ENCODE assay signal across 11 cellular contexts in the genomic region with DNA sequence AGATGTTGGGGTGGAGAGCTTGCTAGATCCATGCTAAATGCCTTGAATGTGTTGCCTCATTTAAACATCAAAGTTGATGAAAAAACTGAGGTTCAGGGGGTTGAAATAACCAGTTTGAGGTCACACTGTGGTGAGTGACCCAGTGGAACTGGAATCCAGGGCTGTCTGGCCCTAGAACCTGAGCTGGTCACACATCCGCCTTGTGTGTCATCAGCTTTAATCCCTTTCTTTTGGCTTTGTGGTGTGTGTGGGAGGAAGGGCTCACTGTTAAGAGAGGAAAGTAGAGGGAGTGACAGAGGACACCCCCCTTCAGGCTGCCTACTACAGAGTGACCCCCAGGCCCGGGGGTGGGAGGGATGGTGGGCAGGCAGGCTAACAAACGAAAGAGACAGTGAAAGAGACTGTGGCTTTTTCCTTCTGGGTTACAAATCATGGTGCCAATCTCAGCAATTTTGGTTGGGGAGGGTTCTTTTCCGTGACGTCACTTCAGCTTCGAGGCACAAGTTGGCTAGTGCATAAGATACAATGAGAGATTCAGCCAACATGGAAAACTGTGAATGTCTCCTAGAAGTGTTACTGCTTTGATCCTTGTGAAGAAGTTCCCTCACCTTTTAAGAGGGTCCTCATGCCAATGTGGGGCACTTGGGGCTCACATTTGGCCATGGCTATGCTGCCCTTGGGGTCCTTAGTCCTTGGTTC.
DNase-seq lines count a peak whose midpoint lies in the region; ATAC-seq and TF ChIP-seq lines count a peak whose summit lies in the region.
"Had no signal": no experiment of that assay in that cellular context is flagged by ENCODE, and none has a peak within 500 bp of the region (broad histone marks: within the 10 kb centered on the region; RNA-seq: fewer than 3 reads in every experiment).

No MANE protein-coding gene starts in this region.

- H2BK5ac ChIP-seq in IMR-90 (ENCODE audit: low read depth, low read length, poor library complexity, severe bottlenecking): no peak overlapping the region
- H2BK5ac ChIP-seq in mesenchymal stem cell (ENCODE audit: low read depth, low read length, poor library complexity, severe bottlenecking): no peak overlapping the region

- H2AFZ ChIP-seq in ACC112 (ENCODE audit: low read length, unreplicated experiment) (no peak overlapping the region), IMR-90 (replicated peaks; ENCODE audit: low read length, poor library complexity) (no peak overlapping the region), mesenchymal stem cell (ENCODE audit: low read depth, low read length) (no peak overlapping the region)

- H2AK5ac ChIP-seq in IMR-90 (ENCODE audit: low read depth, low read length) (no peak overlapping the region; the same call in 1 of the 2 replicates), mesenchymal stem cell (ENCODE audit: low read length, severe bottlenecking) (peak overlapping the region; percentile 35)

- TF ChIP-seq CTCF in IMR-90 (conservative IDR thresholded peaks at IDR 0.05; ENCODE audit: low read depth, low read length): no peak

- no peak overlapping the region for H2BK20ac ChIP-seq in IMR-90 (ENCODE audit: low read depth, low read length)

- H2AK9ac ChIP-seq in IMR-90 (replicated peaks; ENCODE audit: low read depth, low read length, poor library complexity): no peak overlapping the region

- H3K79me1 ChIP-seq in IMR-90 (ENCODE audit: low read depth in 1 of 2, low read length in 2 of 2) (no peaks in the 10 kb centered on the region), mesenchymal stem cell (replicated peaks; ENCODE audit: low read length, poor library complexity, severe bottlenecking) (no peaks in the 10 kb centered on the region)

- H3K27ac ChIP-seq in ACC112 (ENCODE audit: low read depth, low read length) (peak overlapping the region; percentile 82), IMR-90 (ENCODE audit: insufficient read depth, low read length) (no peak overlapping the region), caudate nucleus (ENCODE audit: low read depth, low read length) (peak overlapping the region; percentile 85), mesenchymal stem cell (ENCODE audit: low read length, poor library complexity, severe bottlenecking) (no peak overlapping the region)

- H2BK120ac ChIP-seq in IMR-90 (ENCODE audit: low read depth, low read length) (0 out of 2 replicates have a peak overlapping the region, but pooled peaks have one; percentile 0), mesenchymal stem cell (ENCODE audit: low read depth, low read length) (no peak overlapping the region)

- peaks cover 40% of the 10 kb centered on the region for H3K4me1 ChIP-seq in ACC112 (ENCODE audit: control insufficient read depth, insufficient read depth, low read length, unreplicated experiment)
- no peaks in the 10 kb centered on the region; the same call in 1 of the 2 replicates for H3K4me1 ChIP-seq in IMR-90 (ENCODE audit: control insufficient read depth, insufficient read depth, low read length)
- peaks cover 8% of the 10 kb centered on the region for H3K4me1 ChIP-seq in mesenchymal stem cell (ENCODE audit: control insufficient read depth, insufficient read depth, low read depth, low read length)

- no peaks in the 10 kb centered on the region for H3K27me3 ChIP-seq in ACC112 (ENCODE audit: insufficient read depth, low read length)
- H3K27me3 ChIP-seq in IMR-90 (ENCODE audit: control insufficient read depth, insufficient read depth, low read length): peaks cover 26% of the 10 kb centered on the region
- no peaks in the 10 kb centered on the region for H3K27me3 ChIP-seq in mesenchymal stem cell (ENCODE audit: control insufficient read depth in 1 of 2, insufficient read depth in 1 of 2, low read length in 2 of 2)

- intact Hi-C loops in IMR-90 (cut with micrococcal nuclease): no loop called here

- DNase-seq in IMR-90: peak; percentile 60
- DNase-seq in caudate nucleus (lab: John Stamatoyannopoulos, UW): peak in 1 of 61 donors; percentile 36
- peak; percentile 60 for DNase-seq in mesenchymal stem cell
- DNase-seq in activated T-cell treated with anti-CD3 and anti-CD28 coated beads, Interleukin-2, amount 50 U/mL, for 24 hours: no peak
- no peak for DNase-seq in T-helper 17 cell
- no peak for DNase-seq in iPS-NIHi11 (ENCODE audit: low spot score)
- no peak for DNase-seq in NCI-H2029 treated with DMSO at 0.1 percent for 48 hours (lab: John Stamatoyannopoulos, UW)
- DNase-seq: activated effector memory CD4-positive, alpha-beta T cell treated with anti-CD3 and anti-CD28 coated beads, Interleukin-2, amount 50 U/mL, for 16 hours; NCI-H82 had no signal

- H3K36me3 ChIP-seq in ACC112 (ENCODE audit: insufficient read depth, low read length) (no peaks in the 10 kb centered on the region), IMR-90 (ENCODE audit: control insufficient read depth, insufficient read depth, low read length) (no peaks in the 10 kb centered on the region), mesenchymal stem cell (ENCODE audit: control insufficient read depth in 1 of 2, insufficient read depth in 2 of 2, low read depth in 1 of 2, low read length in 2 of 2) (no peaks in the 10 kb centered on the region)

- no peak overlapping the region for H2BK12ac ChIP-seq in mesenchymal stem cell (ENCODE audit: low read length in 2 of 2)

- H3K4me3 ChIP-seq in ACC112 (ENCODE audit: low read depth, low read length) (0 out of 2 replicates have a peak overlapping the region, but pooled peaks have one; percentile 21), IMR-90 (ENCODE audit: insufficient read depth, low read depth, low read length) (no peak overlapping the region), mesenchymal stem cell (ENCODE audit: insufficient read depth in 1 of 2, low read depth in 1 of 2, low read length in 2 of 2) (no peak overlapping the region)
- H3K4me3 ChIP-seq: skin epidermis had no signal

- no peaks in the 10 kb centered on the region for H3K79me2 ChIP-seq in ACC112 (ENCODE audit: control insufficient read depth, insufficient read depth, low read length, unreplicated experiment)

- H3K18ac ChIP-seq in IMR-90 (ENCODE audit: low read depth, low read length) (no peak overlapping the region), mesenchymal stem cell (ENCODE audit: low read depth in 1 of 2, low read length in 2 of 2) (peak overlapping the region in 1 of 2 experiments; percentile 46)

- no peaks in the 10 kb centered on the region for H3K9me3 Mint-ChIP-seq in activated T-cell treated with anti-CD3 and anti-CD28 coated beads, Interleukin-2, amount 50 U/mL, for 24 hours

- no peak overlapping the region for H3K14ac ChIP-seq in IMR-90 (replicated peaks; ENCODE audit: low read depth, low read length)
- H3K14ac ChIP-seq in mesenchymal stem cell (ENCODE audit: low read length in 2 of 2): no peak overlapping the region

- H4K8ac ChIP-seq in IMR-90 (ENCODE audit: low read depth in 2 of 2, low read length in 2 of 2) (no peak overlapping the region), mesenchymal stem cell (ENCODE audit: low read length) (no peak overlapping the region)

- H3K56ac ChIP-seq in IMR-90 (ENCODE audit: extremely low read depth, insufficient read depth, low read length): no peak overlapping the region

- H4K20me1 ChIP-seq in IMR-90 (ENCODE audit: insufficient read depth, low read length): no peaks in the 10 kb centered on the region

- H3K9ac ChIP-seq in IMR-90 (ENCODE audit: low read depth, low read length) (no peak overlapping the region), mesenchymal stem cell (ENCODE audit: low read length) (peak overlapping the region; percentile 11)

- H2BK15ac ChIP-seq in IMR-90 (ENCODE audit: low read depth, low read length) (no peak overlapping the region), mesenchymal stem cell (ENCODE audit: low read depth, poor library complexity, severe bottlenecking) (no peak overlapping the region)

- H4K91ac ChIP-seq in IMR-90 (ENCODE audit: insufficient read depth, low read depth, low read length) (peak overlapping the region; percentile 15; the same call in 1 of the 2 replicates), mesenchymal stem cell (ENCODE audit: low read length) (no peak overlapping the region)

- no peak overlapping the region for H3K27ac Mint-ChIP-seq in activated T-cell treated with anti-CD3 and anti-CD28 coated beads, Interleukin-2, amount 50 U/mL, for 24 hours
- no peak overlapping the region for H3K27ac Mint-ChIP-seq in T-helper 17 cell

- H3K27me3 Mint-ChIP-seq in activated T-cell treated with anti-CD3 and anti-CD28 coated beads, Interleukin-2, amount 50 U/mL, for 24 hours: peaks cover 10% of the 10 kb centered on the region
- H3K27me3 Mint-ChIP-seq in T-helper 17 cell: peaks cover 6% of the 10 kb centered on the region

- H3K4me2 ChIP-seq in IMR-90 (ENCODE audit: low read depth, low read length) (no peak overlapping the region), mesenchymal stem cell (ENCODE audit: low read length, poor library complexity, severe bottlenecking) (no peak overlapping the region)

- no peaks in the 10 kb centered on the region for H3K4me1 Mint-ChIP-seq in activated T-cell treated with anti-CD3 and anti-CD28 coated beads, Interleukin-2, amount 50 U/mL, for 24 hours (ENCODE audit: low read depth)
- H3K4me1 Mint-ChIP-seq in T-helper 17 cell: no peaks in the 10 kb centered on the region

- H3K9me3 ChIP-seq in IMR-90 (ENCODE audit: control insufficient read depth, insufficient read depth, low read length): 0 out of 2 replicates have a peak, but pooled peaks cover 2% of the 10 kb centered on the region
- H3K9me3 ChIP-seq in mesenchymal stem cell (ENCODE audit: control insufficient read depth, low read length): no peaks in the 10 kb centered on the region
- H3K9me3 ChIP-seq in T-helper 17 cell (ENCODE audit: control insufficient read depth, low read length, poor library complexity, severe bottlenecking): no peaks in the 10 kb centered on the region

- dilution Hi-C loops in IMR-90 (cut with HindIII; ENCODE audit: low sequenced_read_pairs, unreplicated experiment): no loop called here

- in situ Hi-C loops in IMR-90 (cut with MboI; ENCODE audit: low sequenced_read_pairs): no loop called here

- BruUV-seq in IMR-90 (replicated peaks; lab: Mats Ljungman, UMichigan): no TSS peak

- no peak overlapping the region for H3K23ac ChIP-seq in IMR-90 (ENCODE audit: low read depth, low read length)
- H3K23ac ChIP-seq in mesenchymal stem cell (ENCODE audit: low read length in 2 of 2): no peak overlapping the region

- POLR2A ChIA-PET in IMR-90 (lab: Charles Lee; ENCODE audit: unreplicated experiment): no interaction called here

- CTCF ChIA-PET in IMR-90 (lab: Yijun Ruan, JAX): no interaction called here

- H3K4ac ChIP-seq in IMR-90 (ENCODE audit: low read depth, low read length) (peak overlapping the region; percentile 36; the same call in 1 of the 2 replicates), mesenchymal stem cell (ENCODE audit: low read depth in 1 of 2, low read length in 2 of 2) (no peak overlapping the region)

- H3K9me1 ChIP-seq in IMR-90 (ENCODE audit: insufficient read depth, low read length): peaks cover 7% of the 10 kb centered on the region; the same call in 1 of the 2 replicates

- H3K36me3 Mint-ChIP-seq in activated T-cell treated with anti-CD3 and anti-CD28 coated beads, Interleukin-2, amount 50 U/mL, for 24 hours (ENCODE audit: low read depth): no peaks in the 10 kb centered on the region
- peaks cover 2% of the 10 kb centered on the region for H3K36me3 Mint-ChIP-seq in T-helper 17 cell (ENCODE audit: low read depth)

- TF ChIP-seq POLR2A in IMR-90 (IDR thresholded peaks at IDR 0.05; ENCODE audit: low read depth, low read length): no peak

- ATAC-seq in IMR-90 (ENCODE audit: low read depth) (peak; percentile 59), T-helper 17 cell (no peak)

- TF ChIP-seq RAD21 in IMR-90 (IDR thresholded peaks at IDR 0.05; ENCODE audit: low read length): no peak

- no peak overlapping the region for H3K4me3 Mint-ChIP-seq in activated T-cell treated with anti-CD3 and anti-CD28 coated beads, Interleukin-2, amount 50 U/mL, for 24 hours
- no peak overlapping the region for H3K4me3 Mint-ChIP-seq in T-helper 17 cell

- H4K5ac ChIP-seq in IMR-90 (ENCODE audit: low read depth, low read length): no peak overlapping the region

- WGBS in IMR-90 (ENCODE audit: extremely low coverage in 2 of 2, insufficient read length in 1 of 2), 2 experiments: 86% methylated on average over 2 of the region's 6 CpGs; no CpG with 5 or more reads in 1 of the 2 experiments
- 92% methylated on average over 6 of the region's 6 CpGs for WGBS in mesenchymal stem cell

Comparison
In these comparisons a context has a peak if more than half of its experiments do, and no peak if none do; other contexts are left out.
1. H3K27ac ChIP-seq: peak in ACC112 (single experiment) and caudate nucleus (single experiment); none in IMR-90 (single experiment) and mesenchymal stem cell (single experiment).
2. DNase-seq: peak in IMR-90 (single experiment) and mesenchymal stem cell (single experiment); none in activated T-cell treated with anti-CD3 and anti-CD28 coated beads, Interleukin-2, amount 50 U/mL, for 24 hours (single experiment), T-helper 17 cell (0 of 3), iPS-NIHi11 (single experiment) and NCI-H2029 treated with DMSO at 0.1 percent for 48 hours (single experiment).